Comparison of ENCODE assay signal across 1 cellular context in genomic region chr18:25234363-25234639, GRCh38.
TF ChIP-seq lines count a peak whose summit lies in the region.

No MANE protein-coding gene starts in this region.

TF ChIP-seq in IMR-90, 13 proteins besides CTCF, POLR2A, EP300 and RAD21 (continued from another document):
- TF ChIP-seq, protein P1, sequence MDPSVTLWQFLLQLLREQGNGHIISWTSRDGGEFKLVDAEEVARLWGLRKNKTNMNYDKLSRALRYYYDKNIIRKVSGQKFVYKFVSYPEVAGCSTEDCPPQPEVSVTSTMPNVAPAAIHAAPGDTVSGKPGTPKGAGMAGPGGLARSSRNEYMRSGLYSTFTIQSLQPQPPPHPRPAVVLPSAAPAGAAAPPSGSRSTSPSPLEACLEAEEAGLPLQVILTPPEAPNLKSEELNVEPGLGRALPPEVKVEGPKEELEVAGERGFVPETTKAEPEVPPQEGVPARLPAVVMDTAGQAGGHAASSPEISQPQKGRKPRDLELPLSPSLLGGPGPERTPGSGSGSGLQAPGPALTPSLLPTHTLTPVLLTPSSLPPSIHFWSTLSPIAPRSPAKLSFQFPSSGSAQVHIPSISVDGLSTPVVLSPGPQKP (IDR thresholded peaks at IDR 0.05; ENCODE audit: borderline replicate concordance, low read depth, low read length): no peak
- no peak for TF ChIP-seq CHD1 (IDR thresholded peaks at IDR 0.05; ENCODE audit: low read depth, low read length)
- no peak for TF ChIP-seq FOS (IDR thresholded peaks at IDR 0.05; ENCODE audit: low read depth, low read length)
- no peak for TF ChIP-seq RFX5 (IDR thresholded peaks at IDR 0.05; ENCODE audit: low read depth, low read length)
- TF ChIP-seq NFE2L2 (IDR thresholded peaks at IDR 0.05; ENCODE audit: low read depth, low read length): no peak
- TF ChIP-seq USF2 (IDR thresholded peaks at IDR 0.05; ENCODE audit: low read depth, low read length): no peak
- no peak for TF ChIP-seq RCOR1 (IDR thresholded peaks at IDR 0.05; ENCODE audit: insufficient replicate concordance, low read length)
- TF ChIP-seq MAZ (IDR thresholded peaks at IDR 0.05; ENCODE audit: borderline replicate concordance, low read depth, low read length): no peak
- no peak for TF ChIP-seq CEBPB (IDR thresholded peaks at IDR 0.05; ENCODE audit: low read depth, low read length)
- no peak for TF ChIP-seq MXI1 (IDR thresholded peaks at IDR 0.05; ENCODE audit: borderline replicate concordance, low read depth, low read length)
- no peak for TF ChIP-seq MAFK (IDR thresholded peaks at IDR 0.05; ENCODE audit: low read depth, low read length)
